In genomic region chr21:33229776-33230517, GRCh38 we compare ENCODE assay signal across 8 cellular contexts. TPM values are rescaled to one million over a fixed set of nuclear protein-coding genes. Genes with fewer than 3 reads are reported as not detected.
DNase-seq lines count a peak whose midpoint lies in the region; ATAC-seq and TF ChIP-seq lines count a peak whose summit lies in the region.

Gene IFNAR2, plus strand, starts transcription at chr21:33229938. Its CDS starts 11,985 bp downstream, at chr21:33241923.

- TF ChIP-seq CTCF in DND-41 (IDR thresholded peaks at IDR 0.05; ENCODE audit: borderline replicate concordance, extremely low read depth, low read length, poor library complexity, severe bottlenecking) (no peak), KMS-11 (conservative IDR thresholded peaks at IDR 0.05; ENCODE audit: low read depth, low read length) (no peak), testis (IDR thresholded peaks at IDR 0.05) (no peak)

- WGBS in testis, 2 donors: 1% methylated on average over 42 to 48 of the region's 95 CpGs

- ATAC-seq in DND-41 (ENCODE audit: insufficient read depth, low read depth) (peak; percentile 77), GM21717 (IDR thresholded peaks at IDR 0.05; ENCODE audit: unreplicated experiment) (peak; percentile 60)

- H3K9me3 ChIP-seq in DND-41 (ENCODE audit: insufficient read depth, low read length, severe bottlenecking): no peaks in the 10 kb centered on the region
- no peaks in the 10 kb centered on the region for H3K9me3 ChIP-seq in SK-N-MC (ENCODE audit: low read depth, low read length)
- H3K9me3 ChIP-seq in testis: no peaks in the 10 kb centered on the region

- H3K27ac ChIP-seq in DND-41 (ENCODE audit: low read length): peak within 1 kb of the TSS; percentile 93
- peak within 1 kb of the TSS; percentile 70 for H3K27ac ChIP-seq in KMS-11
- H3K27ac ChIP-seq in SK-N-MC: no peak within 1 kb of the TSS
- H3K27ac ChIP-seq in testis: peak within 1 kb of the TSS; percentile 90 to 94

- H3K4me3 ChIP-seq in DND-41 (ENCODE audit: low read depth in 1 of 2, low read length in 2 of 2): peak within 1 kb of the TSS; percentile 86 to 95
- H3K4me3 ChIP-seq in KMS-11 (IDR thresholded peaks at IDR 0.05; ENCODE audit: insufficient read depth, low read depth, low read length): peak within 1 kb of the TSS; percentile 57
- peak within 1 kb of the TSS; percentile 95 for H3K4me3 ChIP-seq in SK-N-MC
- peak within 1 kb of the TSS; percentile 93 to 98 for H3K4me3 ChIP-seq in testis

- H3K79me2 ChIP-seq in DND-41 (ENCODE audit: insufficient read depth, low read length): peaks cover 58% of the 10 kb centered on the region
- H3K79me2 ChIP-seq in KMS-11 (ENCODE audit: insufficient read depth, low read depth): peaks cover 51% of the 10 kb centered on the region

- H3K4me2 ChIP-seq in DND-41 (ENCODE audit: insufficient read depth, low read length): peak within 1 kb of the TSS; percentile 83
- H3K4me2 ChIP-seq in KMS-11: peak within 1 kb of the TSS; percentile 88

- TF ChIP-seq POLR2A in testis (IDR thresholded peaks at IDR 0.05): no peak

- intact Hi-C loops in testis (cut with DNase I; ENCODE audit: low total_unique reads): no loop called here

- H2AFZ ChIP-seq in DND-41 (ENCODE audit: low read depth, low read length) (peak within 1 kb of the TSS; percentile 83), KMS-11 (ENCODE audit: low read depth) (peak within 1 kb of the TSS; percentile 85)

- H3K27me3 ChIP-seq in DND-41 (ENCODE audit: insufficient read depth, low read length, poor library complexity) (no peaks in the 10 kb centered on the region), KMS-11 (ENCODE audit: insufficient read depth, low read depth) (no peaks in the 10 kb centered on the region), testis (no peaks in the 10 kb centered on the region)

- DNase-seq in DND-41 (peak; percentile 79), SK-N-MC (ENCODE audit: low read depth, low spot score) (no peak), glomerular endothelial cell (ENCODE audit: extremely low read depth, low read depth, low spot score) (no peak), occipital lobe (lab: John Stamatoyannopoulos, UW) (peak; percentile 80), testis (peak; percentile 80)
- DNase-seq in activated naive CD4-positive, alpha-beta T cell treated with anti-CD3 and anti-CD28 coated beads, Interleukin-2, amount 50 U/mL, for 16 hours: peak; percentile 78

- peak within 1 kb of the TSS; percentile 98 for H3K9ac ChIP-seq in DND-41 (ENCODE audit: low read depth, low read length)
- H3K9ac ChIP-seq in KMS-11: peak within 1 kb of the TSS; percentile 82
- H3K9ac ChIP-seq in SK-N-MC (ENCODE audit: insufficient read length): peak within 1 kb of the TSS; percentile 83

- H3K4me1 ChIP-seq in DND-41 (ENCODE audit: insufficient read depth, low read length): peaks cover 50% of the 10 kb centered on the region
- H3K4me1 ChIP-seq in KMS-11 (ENCODE audit: low read depth, poor library complexity, severe bottlenecking): peaks cover 67% of the 10 kb centered on the region
- no peaks in the 10 kb centered on the region for H3K4me1 ChIP-seq in testis

- H4K20me1 ChIP-seq in DND-41 (ENCODE audit: insufficient read depth, low read length) (peaks cover 13% of the 10 kb centered on the region; the same call in 1 of the 2 replicates), KMS-11 (ENCODE audit: insufficient read depth) (no peaks in the 10 kb centered on the region)

- peaks cover 7% of the 10 kb centered on the region for H3K36me3 ChIP-seq in DND-41 (ENCODE audit: insufficient read depth, low read length)
- H3K36me3 ChIP-seq in KMS-11 (ENCODE audit: insufficient read depth): peaks cover 3% of the 10 kb centered on the region; the same call in 1 of the 2 replicates
- H3K36me3 ChIP-seq in SK-N-MC (ENCODE audit: insufficient read depth, low read length): no peaks in the 10 kb centered on the region
- H3K36me3 ChIP-seq in testis (ENCODE audit: low read depth, missing control alignments): no peaks in the 10 kb centered on the region

RNA-seq across cellular contexts. Expression of gene IFNAR2, which starts in this region (rescaled TPM):
- total RNA-seq in glomerular endothelial cell (19.5 and 20.3 TPM in 2 replicates), occipital lobe (9.5 TPM), testis (10 to 100 TPM in 1 of 2 donors, 1 to 10 TPM in 1; 8.6 to 13.1 TPM)
- 10.7 TPM for polyA plus RNA-seq in testis (ENCODE audit: insufficient read depth, low read depth, low replicate concordance)

Comparison
In these comparisons a context has a peak if more than half of its experiments do, and no peak if none do; other contexts are left out.
1. DNase-seq: peak in DND-41 (single experiment), activated naive CD4-positive, alpha-beta T cell treated with anti-CD3 and anti-CD28 coated beads, Interleukin-2, amount 50 U/mL, for 16 hours (single experiment), occipital lobe (single experiment) and testis (single experiment); none in SK-N-MC (single experiment) and glomerular endothelial cell (single experiment).
2. Peak in every context shown above with its lines, with median percentiles within 50 percentile points of each other: H3K4me3 ChIP-seq and H3K9ac ChIP-seq.